9 cellular contexts compared by ENCODE assay signal in genomic region chr20:54017846-54018245, GRCh38. TPM values are rescaled to one million over a fixed set of nuclear protein-coding genes. Genes with fewer than 3 reads are reported as not detected.
A peak's percentile ranks its signal among the peaks of the same experiment; 100 is the strongest.
DNase-seq lines count a peak whose midpoint lies in the region; ATAC-seq and TF ChIP-seq lines count a peak whose summit lies in the region.
"Had no signal": no experiment of that assay in that cellular context is flagged by ENCODE, and none has a peak within 500 bp of the region (broad histone marks: within the 10 kb centered on the region; RNA-seq: fewer than 3 reads in every experiment).

No MANE protein-coding gene starts in this region.

- H3K27ac ChIP-seq in PC-9, result no peak overlapping the region

- CTCF ChIA-PET in PC-9 (lab: Charles Lee), result interaction anchor here (0.5 kb wide), 1 partner anchor 183 kb away, joined by 3 read pairs; no protein-coding TSS in a partner anchor

- POLR2A ChIA-PET in PC-9 (lab: Charles Lee; ENCODE audit: unreplicated experiment), result no interaction called here

- H3K27me3 ChIP-seq in PC-9 (ENCODE audit: insufficient read depth, low read depth), result no peaks in the 10 kb centered on the region

- peaks cover 15 to 25% (median 20%) of the 10 kb centered on the region in 3 donors for H3K4me1 Mint-ChIP-seq in naive B cell

- H3K36me3 ChIP-seq in PC-9 (ENCODE audit: low read depth), result no peaks in the 10 kb centered on the region

- DNase-seq in naive B cell (peak; percentile 36), PC-9 (no peak), AG08395 (ENCODE audit: low spot score) (no peak), KG1 (lab: John Stamatoyannopoulos, UW) (no peak)
- no peak for DNase-seq in stimulated activated CD4-positive, alpha-beta T cell treated with anti-CD3 and anti-CD28 coated beads, Interleukin-12 subunit alpha, Interleukin-12 subunit beta, amount 100 ng/mL, for 4 hours
- DNase-seq: NCI-H1417 treated with DMSO at 0.1 percent for 48 hours had no signal

- H3K4me2 ChIP-seq in PC-9, result no peak overlapping the region

- no TSS peak for BruUV-seq in PC-9 (replicated peaks; lab: Mats Ljungman, UMichigan)

- H3K4me3 ChIP-seq in PC-9, result no peak overlapping the region

- H3K4me1 ChIP-seq in PC-9 (replicated peaks; ENCODE audit: insufficient read depth), result no peaks in the 10 kb centered on the region

- no peaks in the 10 kb centered on the region for H3K27me3 Mint-ChIP-seq in naive B cell

- H4K20me1 ChIP-seq in PC-9 (ENCODE audit: insufficient read depth), result no peaks in the 10 kb centered on the region

- H3K27ac Mint-ChIP-seq in naive B cell, result peak overlapping the region; percentile 25 to 93 (median 65)

- H3F3A ChIP-seq in PC-9 (ENCODE audit: insufficient read depth, low read depth), result no peaks in the 10 kb centered on the region

- no peak overlapping the region for H2AFZ ChIP-seq in PC-9

- no peaks in the 10 kb centered on the region for H3K9me3 Mint-ChIP-seq in naive B cell

- H3K36me3 Mint-ChIP-seq in naive B cell, result no peaks in the 10 kb centered on the region

- no peak for TF ChIP-seq CTCF in PC-9 (conservative IDR thresholded peaks at IDR 0.05)

- H3K9me2 ChIP-seq in PC-9 (ENCODE audit: insufficient read depth), result peaks cover 4% of the 10 kb centered on the region; the same call in 1 of the 2 replicates

- intact Hi-C loops in PC-9 (cut with micrococcal nuclease; ENCODE audit: unreplicated experiment), result no loop called here

- H3K79me2 ChIP-seq in PC-9 (ENCODE audit: low read depth), result no peaks in the 10 kb centered on the region

- ATAC-seq in GM18873 (IDR thresholded peaks at IDR 0.05; ENCODE audit: low FRiP score, unreplicated experiment) (peak; percentile 71), GM21786 (IDR thresholded peaks at IDR 0.05; ENCODE audit: unreplicated experiment) (peak; percentile 88), HG03521 (IDR thresholded peaks at IDR 0.05; ENCODE audit: unreplicated experiment) (peak; percentile 90), naive B cell (ENCODE audit: low read depth in 2 of 2) (peak; percentile 90 to 91)

- peak overlapping the region in 7 of 8 donors; percentile 2 to 87 (median 47) for H3K4me3 Mint-ChIP-seq in naive B cell

- no peaks in the 10 kb centered on the region for H3K9me3 ChIP-seq in PC-9 (ENCODE audit: insufficient read depth, low read depth)

RNA-seq across cellular contexts. Expression of gene BCAS1, which starts 52.5 kb away (rescaled TPM):
- polyA plus RNA-seq in naive B cell (ENCODE audit: low read depth in 6 of 6), result under 1 TPM in 2 of 6 donors, not detected in 4; 0.19 to 0.23 TPM
- total RNA-seq in PC-9 (2021), result 3.9 and 4.0 TPM in 2 replicates
